ENCODE assay signal across 25 cellular contexts in the genomic region with DNA sequence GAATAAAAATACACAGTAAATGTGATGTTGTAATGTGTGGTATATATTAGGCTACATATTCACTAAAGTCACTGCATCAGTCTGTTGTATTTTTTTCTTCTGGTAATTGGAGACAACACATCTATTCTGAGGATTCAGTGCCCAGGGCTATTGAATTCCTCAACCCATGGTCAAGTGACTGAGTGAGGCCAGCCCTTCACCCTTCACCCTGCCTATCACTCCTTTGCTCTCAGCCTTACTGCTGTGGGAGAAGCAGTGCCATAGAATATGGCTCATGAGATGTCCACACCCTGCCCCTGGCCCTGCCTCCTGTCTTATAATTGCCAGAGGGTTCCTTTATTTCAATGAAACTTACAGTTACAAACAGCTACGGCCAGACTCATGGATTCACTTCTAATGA.
DNase-seq lines count a peak whose midpoint lies in the region; ATAC-seq and TF ChIP-seq lines count a peak whose summit lies in the region.
"Had no signal": no experiment of that assay in that cellular context is flagged by ENCODE, and none has a peak within 500 bp of the region (broad histone marks: within the 10 kb centered on the region; RNA-seq: fewer than 3 reads in every experiment).

No MANE protein-coding gene starts in this region.

- H3K4me3 ChIP-seq in smooth muscle cell: no peak overlapping the region
- H3K4me3 ChIP-seq: BLaER1 treated with 17β-estradiol and CSF1 and Interleukin-3, amounts not matched to agents 10 nM and 100 nM; skin epidermis; tibial nerve had no signal

- H3K27me3 ChIP-seq in smooth muscle cell (ENCODE audit: low read depth): no peaks in the 10 kb centered on the region
- H3K27me3 ChIP-seq: foreskin keratinocyte, neutrophil, tibial nerve had no signal

- TF ChIP-seq CTCF in smooth muscle cell (IDR thresholded peaks at IDR 0.05; ENCODE audit: borderline replicate concordance, insufficient read depth, poor library complexity, severe bottlenecking): no peak

- no peaks in the 10 kb centered on the region for H3K36me3 ChIP-seq in smooth muscle cell (ENCODE audit: low read depth)
- H3K36me3 ChIP-seq: BLaER1 treated with 17β-estradiol and CSF1 and Interleukin-3, amounts not matched to agents 10 nM and 100 nM; neutrophil; tibial nerve had no signal

- H3K4me2 ChIP-seq in smooth muscle cell: peak overlapping the region; percentile 3
- H3K4me2 ChIP-seq: BLaER1 treated with 17β-estradiol and CSF1 and Interleukin-3, amounts not matched to agents 10 nM and 100 nM had no signal

- WGBS in smooth muscle cell (ENCODE audit: low lambda C conversion rate): 95% methylated on average over 1 of the region's 1 CpG

- H4K20me1 ChIP-seq in smooth muscle cell (ENCODE audit: low read depth): no peaks in the 10 kb centered on the region

- H3K79me2 ChIP-seq in smooth muscle cell (ENCODE audit: low read depth): no peaks in the 10 kb centered on the region

- H3K9ac ChIP-seq in smooth muscle cell (ENCODE audit: low read depth): no peak overlapping the region
- H3K9ac ChIP-seq: BLaER1 treated with 17β-estradiol and CSF1 and Interleukin-3, amounts not matched to agents 10 nM and 100 nM had no signal

- H3F3A ChIP-seq in smooth muscle cell (ENCODE audit: low read depth): peaks cover 9% of the 10 kb centered on the region

- H3K27ac ChIP-seq in angular gyrus (ENCODE audit: low read depth, low read length): peak overlapping the region; percentile 92
- H3K27ac ChIP-seq in smooth muscle cell (ENCODE audit: low read depth): no peak overlapping the region
- H3K27ac ChIP-seq: BLaER1 treated with 17β-estradiol and CSF1 and Interleukin-3, amounts not matched to agents 10 nM and 100 nM; foreskin keratinocyte; neutrophil; VCaP had no signal

- no peak overlapping the region for H2AFZ ChIP-seq in smooth muscle cell (ENCODE audit: low read depth)

- no peaks in the 10 kb centered on the region for H3K4me1 ChIP-seq in smooth muscle cell (ENCODE audit: low read depth)
- H3K4me1 ChIP-seq: Caco-2, foreskin keratinocyte had no signal

- ATAC-seq in GM18870 (IDR thresholded peaks at IDR 0.05; ENCODE audit: unreplicated experiment): no peak
- ATAC-seq: foreskin keratinocyte; stimulated activated naive CD8-positive, alpha-beta T cell treated with anti-CD3 and anti-CD28 coated beads, Interleukin-15, amount 100 ng/mL, for 72 hours had no signal

- H3K9me3 ChIP-seq in smooth muscle cell (replicated peaks; ENCODE audit: low read depth): no peaks in the 10 kb centered on the region
- H3K9me3 ChIP-seq: BLaER1 treated with 17β-estradiol and CSF1 and Interleukin-3, amounts not matched to agents 10 nM and 100 nM; Caco-2; neutrophil; tibial nerve had no signal

- DNase-seq in ELR (ENCODE audit: low read depth): peak; percentile 32
- peak; percentile 67 for DNase-seq in islet precursor cell
- DNase-seq in smooth muscle cell (lab: John Stamatoyannopoulos, UW; ENCODE audit: unreplicated experiment): no peak
- DNase-seq in effector CD4-positive, alpha-beta T cell: no peak
- DNase-seq in DMS79 (lab: John Stamatoyannopoulos, UW): no peak
- DNase-seq: ACHN; activated CD4-positive, alpha-beta T cell treated with anti-CD3 and anti-CD28 coated beads for 4 hours; activated effector memory CD4-positive, alpha-beta T cell treated with anti-CD3 and anti-CD28 coated beads, Interleukin-2, amount 50 U/mL, for 16 hours; activated T-cell treated with anti-CD3 and anti-CD28 coated beads, Interleukin-2, amount 50 U/mL, for 1 hour; effector CD8-positive, alpha-beta T cell; erythroblast; foreskin keratinocyte; Kasumi-1; mammary epithelial cell; stimulated activated CD4-positive, alpha-beta T cell treated with anti-CD3 and anti-CD28 coated beads, Interleukin-1b, Interleukin-23, amount 100 ng/mL, for 48 hours; stimulated activated CD8-positive, alpha-beta memory T cell treated with anti-CD3 and anti-CD28 coated beads, Interleukin-4, amount 100 ng/mL, for 48 hours; stimulated activated naive CD8-positive, alpha-beta T cell treated with anti-CD3 and anti-CD28 coated beads, Interleukin-15, amount 100 ng/mL, for 72 hours had no signal

Comparison
In these comparisons a context has a peak if more than half of its experiments do, and no peak if none do; other contexts are left out.
1. DNase-seq: peak in ELR (single experiment) and islet precursor cell (single experiment); none in smooth muscle cell (single experiment), effector CD4-positive, alpha-beta T cell (single experiment) and DMS79 (single experiment).